In genomic region chr16:1306344-1306743, GRCh38 we compare ENCODE assay signal across 19 cellular contexts. TPM values are rescaled to one million over a fixed set of nuclear protein-coding genes. Genes with fewer than 3 reads are reported as not detected.
DNase-seq lines count a peak whose midpoint lies in the region; ATAC-seq and TF ChIP-seq lines count a peak whose summit lies in the region.
"Had no signal": no experiment of that assay in that cellular context is flagged by ENCODE, and none has a peak within 500 bp of the region (broad histone marks: within the 10 kb centered on the region; RNA-seq: fewer than 3 reads in every experiment).

No MANE protein-coding gene starts in this region.

- ATAC-seq in stimulated activated naive CD8-positive, alpha-beta T cell treated with anti-CD3 and anti-CD28 coated beads, Interleukin-15, amount 100 ng/mL, for 72 hours, result no peak
- ATAC-seq in WTC11 (no peak), naive B cell (ENCODE audit: low read depth in 2 of 2) (no peak), GM21529 (IDR thresholded peaks at IDR 0.05; ENCODE audit: unreplicated experiment) (no peak)
- ATAC-seq: gastroesophageal sphincter, left colon had no signal

- TF ChIP-seq CTCF in WTC11 (IDR thresholded peaks at IDR 0.05) (no peak), sigmoid colon (IDR thresholded peaks at IDR 0.05) (no peak)

- POLR2A ChIA-PET in WTC11 (lab: Charles Lee), result no interaction called here

- H3K27me3 ChIP-seq in sigmoid colon, result peaks cover under 1 to 30% (median 16%) of the 10 kb centered on the region in 3 donors
- H3K27me3 ChIP-seq: right atrium auricular region, upper lobe of left lung had no signal

- DNase-seq in stimulated activated naive CD8-positive, alpha-beta T cell treated with anti-CD3 and anti-CD28 coated beads, Interleukin-15, amount 100 ng/mL, for 72 hours, result no peak
- DNase-seq in WTC11 (ENCODE audit: low spot score) (no peak), naive B cell (no peak), sigmoid colon (no peak), NCI-H2107 (lab: John Stamatoyannopoulos, UW) (no peak)
- DNase-seq: erythroblast, HFFc6, left colon, midbrain, NCI-H1105 treated with DMSO at 0.1 percent for 48 hours, occipital lobe, SHP77 treated with DMSO at 0.1 percent for 48 hours, upper lobe of left lung had no signal

- intact Hi-C loops in sigmoid colon (cut with DNase I), result loop anchor here (5.0 kb wide), 1 partner anchor 961 kb away; the partner anchor contains the start of gene RNPS1

- peaks cover 52% of the 10 kb centered on the region for H3K4me1 Mint-ChIP-seq in stimulated activated naive CD8-positive, alpha-beta T cell treated with anti-CD3 and anti-CD28 coated beads, Interleukin-15, Interleukin-2, amounts not matched to agents 100 ng/mL and 50 ng/mL, for 24 hours (ENCODE audit: low read depth)
- peaks cover 60% of the 10 kb centered on the region for H3K4me1 Mint-ChIP-seq in stimulated activated naive CD8-positive, alpha-beta T cell treated with anti-CD3 and anti-CD28 coated beads, Interleukin-15, amount 100 ng/mL, for 72 hours
- H3K4me1 Mint-ChIP-seq in WTC11, result peaks cover 18% of the 10 kb centered on the region
- peaks cover 40 to 58% (median 41%) of the 10 kb centered on the region in 3 donors for H3K4me1 Mint-ChIP-seq in naive B cell

- H3K36me3 Mint-ChIP-seq in stimulated activated naive CD8-positive, alpha-beta T cell treated with anti-CD3 and anti-CD28 coated beads, Interleukin-15, Interleukin-2, amounts not matched to agents 100 ng/mL and 50 ng/mL, for 24 hours (ENCODE audit: low read depth), result peaks cover 13% of the 10 kb centered on the region
- H3K36me3 Mint-ChIP-seq in WTC11 (0 out of 2 replicates have a peak, but pooled peaks cover 7% of the 10 kb centered on the region), naive B cell (peaks cover 5 to 7% of the 10 kb centered on the region in 2 donors)

- no peak for TF ChIP-seq EP300 in sigmoid colon (IDR thresholded peaks at IDR 0.05)

- H3K27me3 Mint-ChIP-seq in stimulated activated naive CD8-positive, alpha-beta T cell treated with anti-CD3 and anti-CD28 coated beads, Interleukin-15, Interleukin-2, amounts not matched to agents 100 ng/mL and 50 ng/mL, for 24 hours, result no peaks in the 10 kb centered on the region
- no peaks in the 10 kb centered on the region for H3K27me3 Mint-ChIP-seq in stimulated activated naive CD8-positive, alpha-beta T cell treated with anti-CD3 and anti-CD28 coated beads, Interleukin-15, amount 100 ng/mL, for 72 hours
- H3K27me3 Mint-ChIP-seq in WTC11 (ENCODE audit: low read depth), result no peaks in the 10 kb centered on the region
- H3K27me3 Mint-ChIP-seq in naive B cell, result no peaks in the 10 kb centered on the region

- H3K27ac ChIP-seq in sigmoid colon, result no peak overlapping the region
- H3K27ac ChIP-seq: gastroesophageal sphincter, right atrium auricular region, upper lobe of left lung had no signal

- no peak overlapping the region for H3K4me3 ChIP-seq in sigmoid colon
- H3K4me3 ChIP-seq: gastroesophageal sphincter, right atrium auricular region, upper lobe of left lung had no signal

- 69% methylated on average over 4 of the region's 4 CpGs for WGBS in sigmoid colon, 2 donors

- no peaks in the 10 kb centered on the region for H3K9me3 Mint-ChIP-seq in stimulated activated naive CD8-positive, alpha-beta T cell treated with anti-CD3 and anti-CD28 coated beads, Interleukin-15, Interleukin-2, amounts not matched to agents 100 ng/mL and 50 ng/mL, for 24 hours
- no peaks in the 10 kb centered on the region for H3K9me3 Mint-ChIP-seq in stimulated activated naive CD8-positive, alpha-beta T cell treated with anti-CD3 and anti-CD28 coated beads, Interleukin-15, amount 100 ng/mL, for 72 hours
- H3K9me3 Mint-ChIP-seq in WTC11, result no peaks in the 10 kb centered on the region
- H3K9me3 Mint-ChIP-seq in naive B cell, result no peaks in the 10 kb centered on the region
- H3K9me3 Mint-ChIP-seq: HFFc6 had no signal

- H3K9me3 ChIP-seq in sigmoid colon, result no peaks in the 10 kb centered on the region
- H3K9me3 ChIP-seq: gastroesophageal sphincter, right atrium auricular region, upper lobe of left lung had no signal

- H3K4me3 Mint-ChIP-seq in stimulated activated naive CD8-positive, alpha-beta T cell treated with anti-CD3 and anti-CD28 coated beads, Interleukin-15, Interleukin-2, amounts not matched to agents 100 ng/mL and 50 ng/mL, for 24 hours, result no peak overlapping the region
- H3K4me3 Mint-ChIP-seq in stimulated activated naive CD8-positive, alpha-beta T cell treated with anti-CD3 and anti-CD28 coated beads, Interleukin-15, amount 100 ng/mL, for 72 hours, result peak overlapping the region in 1 of 2 donors; percentile 67
- H3K4me3 Mint-ChIP-seq in WTC11 (peak overlapping the region; percentile 37; the same call in 1 of the 2 replicates), naive B cell (peak overlapping the region in 6 of 8 donors; percentile 19 to 97 (median 76))
- H3K4me3 Mint-ChIP-seq: HFFc6 had no signal

- CTCF ChIA-PET in WTC11 (lab: Charles Lee), result interaction anchor here (0.7 to 1.6 kb wide), 3 partner anchors 16 to 249 kb away, joined by 3 to 9 read pairs (median 3); no protein-coding TSS in a partner anchor

- peak overlapping the region; percentile 85 for H3K27ac Mint-ChIP-seq in stimulated activated naive CD8-positive, alpha-beta T cell treated with anti-CD3 and anti-CD28 coated beads, Interleukin-15, Interleukin-2, amounts not matched to agents 100 ng/mL and 50 ng/mL, for 24 hours
- H3K27ac Mint-ChIP-seq in stimulated activated naive CD8-positive, alpha-beta T cell treated with anti-CD3 and anti-CD28 coated beads, Interleukin-15, amount 100 ng/mL, for 72 hours, result peak overlapping the region in 1 of 2 donors; percentile 97
- H3K27ac Mint-ChIP-seq in WTC11, result peak overlapping the region; percentile 80
- peak overlapping the region in 5 of 6 donors; percentile 33 to 100 (median 59) for H3K27ac Mint-ChIP-seq in naive B cell
- H3K27ac Mint-ChIP-seq: HFFc6 had no signal

- no peak for TF ChIP-seq POLR2A in sigmoid colon (IDR thresholded peaks at IDR 0.05)

- peaks cover 0 to 13% (median 11%) of the 10 kb centered on the region in 4 donors for H3K4me1 ChIP-seq in sigmoid colon

- H3K36me3 ChIP-seq in sigmoid colon, result no peaks in the 10 kb centered on the region
- H3K36me3 ChIP-seq: gastroesophageal sphincter, right atrium auricular region, upper lobe of left lung had no signal

TF ChIP-seq in WTC11, 78 proteins besides CTCF, POLR2A, EP300 and RAD21 (continues in another document):
- TF ChIP-seq E2F5 (CRISPR knock-in tag; IDR thresholded peaks at IDR 0.05) (no peak), ZNF671 (CRISPR knock-in tag; IDR thresholded peaks at IDR 0.05) (no peak), CREM (CRISPR knock-in tag; IDR thresholded peaks at IDR 0.05) (no peak)

RNA-seq across cellular contexts. Expression of gene UBE2I, which starts 3.1 kb away (rescaled TPM):
- 211 to 229 TPM (median 222 TPM) in 3 replicates for total RNA-seq in WTC11 (2021)
- polyA plus RNA-seq in naive B cell (ENCODE audit: low read depth in 6 of 6), result 100 to 1,000 TPM in 5 of 6 donors, 10 to 100 TPM in 1; 99.5 to 121 (median 114) TPM
- total RNA-seq in sigmoid colon, result 10 to 100 TPM; 44.0 to 95.3 (median 61.5) TPM
- polyA plus RNA-seq in sigmoid colon, result 10 to 100 TPM; 38.4 to 85.1 (median 45.3) TPM

RNA-seq across cellular contexts. Expression of gene BAIAP3, which starts 27.1 kb away (rescaled TPM):
- total RNA-seq in WTC11 (2021) (15.2 to 18.8 TPM (median 16.5 TPM) in 3 replicates), sigmoid colon (1 to 10 TPM in 3 of 4 donors, not detected in 1; 1.1 to 1.8 (median 1.6) TPM)
- polyA plus RNA-seq in naive B cell (ENCODE audit: low read depth in 6 of 6) (1 to 10 TPM in 1 of 6 donors, under 1 TPM in 4, not detected in 1; 0.20 to 1.3 (median 0.67) TPM), sigmoid colon (1 to 10 TPM in 2 of 3 donors, under 1 TPM in 1; 0.60 to 5.5 (median 1.8) TPM)

RNA-seq across cellular contexts. Expression of gene TSR3, which starts 45.3 kb away (rescaled TPM):
- total RNA-seq in WTC11 (2021), result 63.0 to 66.3 TPM (median 66.2 TPM) in 3 replicates
- 100 to 1,000 TPM in 3 of 6 donors, 10 to 100 TPM in 3; 87.9 to 103 (median 99.1) TPM for polyA plus RNA-seq in naive B cell (ENCODE audit: low read depth in 6 of 6)
- total RNA-seq in sigmoid colon, result 100 to 1,000 TPM in 2 of 4 donors, 10 to 100 TPM in 2; 83.4 to 107 (median 98.3) TPM
- polyA plus RNA-seq in sigmoid colon, result 10 to 100 TPM; 59.0 to 69.1 (median 66.9) TPM

RNA-seq across cellular contexts. Expression of gene GNPTG, which starts 45.4 kb away (rescaled TPM):
- total RNA-seq in WTC11 (2021) (31.1 to 39.1 TPM (median 35.9 TPM) in 3 replicates), sigmoid colon (10 to 100 TPM; 42.1 to 60.1 (median 43.7) TPM)
- polyA plus RNA-seq in naive B cell (ENCODE audit: low read depth in 6 of 6) (10 to 100 TPM; 39.7 to 52.1 (median 44.6) TPM), sigmoid colon (10 to 100 TPM; 28.0 to 46.0 (median 30.6) TPM)

RNA-seq across cellular contexts. Expression of gene TPSD1, which starts 50.5 kb away (rescaled TPM):
- total RNA-seq in WTC11 (2021) (0.31 to 1.5 TPM (median 0.94 TPM) in 3 replicates), sigmoid colon (1 to 10 TPM in 1 of 4 donors, not detected in 3; 5.3 TPM)
- polyA plus RNA-seq in naive B cell (ENCODE audit: low read depth in 6 of 6) (not detected), sigmoid colon (1 to 10 TPM in 1 of 3 donors, under 1 TPM in 1, not detected in 1; 0.71 to 1.2 TPM)
- total RNA-seq: HFFc6; occipital lobe; OCI-LY7; T-helper 2 cell treated with Interferon-gamma antibody and Interleukin-4, amounts not matched to agents 100 ng/mL and 5 ng/mL, for 36 hours had no signal
